Comparison of ENCODE assay signal across 34 cellular contexts in the genomic region with DNA sequence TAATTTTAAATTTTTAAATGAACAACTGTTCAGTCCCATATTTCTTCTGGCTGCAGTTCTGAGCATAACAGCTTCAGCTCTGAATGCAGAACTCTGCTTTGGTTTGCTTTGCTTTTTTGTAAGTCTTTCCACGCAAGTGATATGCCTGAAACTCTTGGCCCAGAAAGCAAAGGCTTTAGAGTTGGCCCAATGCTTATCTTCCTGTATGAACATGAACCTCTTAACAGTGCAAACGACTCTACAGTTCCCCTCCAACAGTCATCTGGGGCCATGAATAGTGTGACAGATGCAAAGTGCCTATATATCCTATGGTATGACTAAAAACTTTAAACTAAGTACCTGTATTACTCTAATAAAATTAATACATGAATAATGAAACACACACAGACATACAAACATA. TPM values are rescaled to one million over a fixed set of nuclear protein-coding genes. Genes with fewer than 3 reads are reported as not detected.
DNase-seq lines count a peak whose midpoint lies in the region; ATAC-seq and TF ChIP-seq lines count a peak whose summit lies in the region.
"Had no signal": no experiment of that assay in that cellular context is flagged by ENCODE, and none has a peak within 500 bp of the region (broad histone marks: within the 10 kb centered on the region; RNA-seq: fewer than 3 reads in every experiment).

No MANE protein-coding gene starts in this region.

- H3K27me3 ChIP-seq in right atrium auricular region, result no peaks in the 10 kb centered on the region
- H3K27me3 ChIP-seq: BE2C; BLaER1; BLaER1 treated with 17β-estradiol and CSF1 and Interleukin-3, amounts not matched to agents 10 nM and 100 nM had no signal

- H3K9me3 Mint-ChIP-seq in endothelial cell (ENCODE audit: unreplicated experiment), result peaks cover 12% of the 10 kb centered on the region

- no peak overlapping the region for H3K27ac ChIP-seq in right atrium auricular region
- H3K27ac ChIP-seq: 22Rv1; A549; BLaER1; BLaER1 treated with 17β-estradiol and CSF1 and Interleukin-3, amounts not matched to agents 10 nM and 100 nM; C4-2B had no signal

- H3K4me1 Mint-ChIP-seq in endothelial cell (ENCODE audit: unreplicated experiment), result no peaks in the 10 kb centered on the region
- H3K4me1 Mint-ChIP-seq: CD14-positive monocyte; CD4-positive, alpha-beta memory T cell; CD4-positive, CD25-positive, alpha-beta regulatory T cell; CD8-positive, alpha-beta memory T cell had no signal

- no peak overlapping the region for H3K4me3 ChIP-seq in right atrium auricular region
- H3K4me3 ChIP-seq: A549; BLaER1; BLaER1 treated with 17β-estradiol and CSF1 and Interleukin-3, amounts not matched to agents 10 nM and 100 nM had no signal

- H3K9me3 ChIP-seq in right atrium auricular region, result peaks cover 0 to 16% of the 10 kb centered on the region in 2 donors
- H3K9me3 ChIP-seq: BE2C had no signal

- no peaks in the 10 kb centered on the region for H3K4me1 ChIP-seq in right atrium auricular region
- H3K4me1 ChIP-seq: A549, BE2C, Caco-2 had no signal

- no peak overlapping the region for H3K27ac Mint-ChIP-seq in endothelial cell (ENCODE audit: unreplicated experiment)
- H3K27ac Mint-ChIP-seq: B cell; CD14-positive monocyte; CD4-positive, alpha-beta memory T cell; CD4-positive, alpha-beta T cell; CD4-positive, CD25-positive, alpha-beta regulatory T cell; CD8-positive, alpha-beta memory T cell; CD8-positive, alpha-beta T cell had no signal

- DNase-seq in Right ventricle myocardium superior (no peak), right atrium auricular region (ENCODE audit: low spot score) (no peak), left ventricle myocardium superior (no peak), Right ventricle myocardium inferior (ENCODE audit: missing footprints) (no peak), endothelial cell (ENCODE audit: low spot score) (no peak), NCI-H2081 (lab: John Stamatoyannopoulos, UW) (no peak)
- DNase-seq: 8988T; ACHN; AML-193; BE2C; C1 segment of cervical spinal cord; Caco-2; Calu3; CD4-positive, alpha-beta memory T cell; CD4-positive, alpha-beta T cell; CD4-positive, CD25-positive, alpha-beta regulatory T cell; CD8-positive, alpha-beta memory T cell; CD8-positive, alpha-beta T cell; COR-L47; DMS 273 treated with DMSO at 0.1 percent for 48 hours; DMS153; DMS53; DMS79; DMS79 treated with DMSO at 0.1 percent for 48 hours; DND-41; EL had no signal

- intact Hi-C loops in Right ventricle myocardium superior (cut with DNase I) (no loop called here), left ventricle myocardium superior (cut with micrococcal nuclease) (no loop called here), Right ventricle myocardium inferior (cut with DNase I) (no loop called here)

- peak overlapping the region; percentile 40 for H3K4me3 Mint-ChIP-seq in endothelial cell (ENCODE audit: unreplicated experiment)
- H3K4me3 Mint-ChIP-seq: B cell; CD14-positive monocyte; CD4-positive, alpha-beta memory T cell; CD4-positive, alpha-beta T cell; CD4-positive, CD25-positive, alpha-beta regulatory T cell; CD8-positive, alpha-beta memory T cell; CD8-positive, alpha-beta T cell had no signal

- H3K27me3 Mint-ChIP-seq in endothelial cell (ENCODE audit: unreplicated experiment), result peaks cover 4% of the 10 kb centered on the region
- H3K27me3 Mint-ChIP-seq: B cell; CD4-positive, alpha-beta memory T cell; CD4-positive, alpha-beta T cell; CD4-positive, CD25-positive, alpha-beta regulatory T cell; CD8-positive, alpha-beta memory T cell had no signal

- H3K36me3 ChIP-seq in right atrium auricular region, result peaks cover 19% of the 10 kb centered on the region
- H3K36me3 ChIP-seq: BLaER1; BLaER1 treated with 17β-estradiol and CSF1 and Interleukin-3, amounts not matched to agents 10 nM and 100 nM had no signal

- no peak for TF ChIP-seq CTCF in right atrium auricular region (IDR thresholded peaks at IDR 0.05)
- no peak for TF ChIP-seq CTCF in endothelial cell (IDR thresholded peaks at IDR 0.05; ENCODE audit: unreplicated experiment)

- peaks cover 68% of the 10 kb centered on the region for H3K36me3 Mint-ChIP-seq in endothelial cell (ENCODE audit: low read depth, unreplicated experiment)
- H3K36me3 Mint-ChIP-seq: CD4-positive, CD25-positive, alpha-beta regulatory T cell had no signal

- ATAC-seq in Right ventricle myocardium superior (ENCODE audit: poor library complexity), result peak; percentile 54
- peak; percentile 68 for ATAC-seq in left ventricle myocardium superior
- no peak for ATAC-seq in Right ventricle myocardium inferior
- ATAC-seq: A549; CD8-positive, alpha-beta T cell had no signal

RNA-seq across cellular contexts. Expression of a gene that starts 14.7 kb away (rescaled TPM):
- total RNA-seq in Right ventricle myocardium superior (3.4 TPM), right atrium auricular region (1 to 10 TPM; 3.2 to 6.9 TPM), left ventricle myocardium superior (5.4 TPM), Right ventricle myocardium inferior (3.9 TPM), endothelial cell (ENCODE audit: unreplicated experiment) (12.3 TPM)
- total RNA-seq: CD4-positive, CD25-positive, alpha-beta regulatory T cell; CD8-positive, alpha-beta T cell had no signal

RNA-seq across cellular contexts. Expression of a gene that starts 37.0 kb away (rescaled TPM):
- total RNA-seq in Right ventricle myocardium superior (3.3 TPM), right atrium auricular region (1 to 10 TPM; 3.0 to 4.5 TPM), left ventricle myocardium superior (4.5 TPM), Right ventricle myocardium inferior (4.2 TPM), endothelial cell (ENCODE audit: unreplicated experiment) (14.9 TPM)

RNA-seq across cellular contexts. Expression of a gene that starts 59.6 kb away (rescaled TPM):
- total RNA-seq in Right ventricle myocardium superior, result 4.9 TPM
- total RNA-seq in right atrium auricular region, result 1 to 10 TPM; 1.2 to 1.7 TPM
- total RNA-seq in left ventricle myocardium superior, result 5.5 TPM
- 4.9 TPM for total RNA-seq in Right ventricle myocardium inferior
- total RNA-seq in endothelial cell (ENCODE audit: unreplicated experiment), result 3.2 TPM
- total RNA-seq: A172 had no signal
